Comparison of ENCODE assay signal across 1 cellular context in the genomic region with DNA sequence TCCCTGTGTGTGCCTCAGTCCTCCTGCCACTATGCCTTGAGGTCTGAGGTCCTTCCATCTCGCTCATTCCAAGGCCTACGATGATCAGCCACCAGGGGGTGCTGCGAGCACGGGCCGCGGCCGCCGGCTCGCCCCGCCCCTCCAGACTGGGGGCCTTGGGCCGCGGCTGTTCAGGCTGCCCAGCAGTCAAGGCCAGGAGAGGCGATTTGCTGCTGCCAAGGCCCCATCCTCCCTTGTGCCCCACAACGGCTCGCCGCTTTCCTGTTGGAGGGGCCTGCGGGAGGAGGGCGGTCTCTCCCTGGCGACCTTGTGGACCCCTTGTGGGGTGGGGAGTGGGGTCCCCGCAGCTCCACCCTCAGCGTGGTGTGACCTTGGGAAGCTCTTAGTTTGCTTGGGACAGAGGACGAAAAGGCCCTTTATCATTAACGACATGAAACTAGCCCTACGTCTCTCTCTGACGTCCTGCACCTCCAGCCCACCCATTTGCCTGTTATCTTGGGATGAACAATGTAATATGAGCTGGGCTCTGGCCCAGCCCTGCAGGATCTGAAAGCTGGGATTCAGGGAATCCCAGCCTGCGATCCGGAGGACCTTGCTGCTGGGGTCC.
TF ChIP-seq lines count a peak whose summit lies in the region.

No MANE protein-coding gene starts in this region.

TF ChIP-seq in SK-N-SH, 30 proteins besides CTCF, POLR2A, EP300 and RAD21 (continued from another document):
- TF ChIP-seq, protein P1, sequence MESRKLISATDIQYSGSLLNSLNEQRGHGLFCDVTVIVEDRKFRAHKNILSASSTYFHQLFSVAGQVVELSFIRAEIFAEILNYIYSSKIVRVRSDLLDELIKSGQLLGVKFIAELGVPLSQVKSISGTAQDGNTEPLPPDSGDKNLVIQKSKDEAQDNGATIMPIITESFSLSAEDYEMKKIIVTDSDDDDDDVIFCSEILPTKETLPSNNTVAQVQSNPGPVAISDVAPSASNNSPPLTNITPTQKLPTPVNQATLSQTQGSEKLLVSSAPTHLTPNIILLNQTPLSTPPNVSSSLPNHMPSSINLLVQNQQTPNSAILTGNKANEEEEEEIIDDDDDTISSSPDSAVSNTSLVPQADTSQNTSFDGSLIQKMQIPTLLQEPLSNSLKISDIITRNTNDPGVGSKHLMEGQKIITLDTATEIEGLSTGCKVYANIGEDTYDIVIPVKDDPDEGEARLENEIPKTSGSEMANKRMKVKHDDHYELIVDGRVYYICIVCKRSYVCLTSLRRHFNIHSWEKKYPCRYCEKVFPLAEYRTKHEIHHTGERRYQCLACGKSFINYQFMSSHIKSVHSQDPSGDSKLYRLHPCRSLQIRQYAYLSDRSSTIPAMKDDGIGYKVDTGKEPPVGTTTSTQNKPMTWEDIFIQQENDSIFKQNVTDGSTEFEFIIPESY (IDR thresholded peaks at IDR 0.05; ENCODE audit: borderline replicate concordance, low read depth): no peak
- TF ChIP-seq TAF1 (IDR thresholded peaks at IDR 0.05; ENCODE audit: borderline replicate concordance, low read depth, low read length) (peak; percentile 36; the same call in 1 of the 2 replicates), FOXM1 (IDR thresholded peaks at IDR 0.05; ENCODE audit: low read depth) (no peak), GATA2 (CRISPR knock-in tag; IDR thresholded peaks at IDR 0.05) (no peak), TEAD4 (IDR thresholded peaks at IDR 0.05; ENCODE audit: borderline replicate concordance, insufficient read depth) (no peak), EZH2phosphoT487 (IDR thresholded peaks at IDR 0.05; ENCODE audit: borderline replicate concordance, low read depth) (no peak), GABPA (IDR thresholded peaks at IDR 0.05; ENCODE audit: low read depth) (no peak), POLR2AphosphoS5 (IDR thresholded peaks at IDR 0.05; ENCODE audit: low read depth, low read length) (0 out of 2 replicates have a peak, but pooled peaks have one; percentile 13)
- TF ChIP-seq, protein P2, sequence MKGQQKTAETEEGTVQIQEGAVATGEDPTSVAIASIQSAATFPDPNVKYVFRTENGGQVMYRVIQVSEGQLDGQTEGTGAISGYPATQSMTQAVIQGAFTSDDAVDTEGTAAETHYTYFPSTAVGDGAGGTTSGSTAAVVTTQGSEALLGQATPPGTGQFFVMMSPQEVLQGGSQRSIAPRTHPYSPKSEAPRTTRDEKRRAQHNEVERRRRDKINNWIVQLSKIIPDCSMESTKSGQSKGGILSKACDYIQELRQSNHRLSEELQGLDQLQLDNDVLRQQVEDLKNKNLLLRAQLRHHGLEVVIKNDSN (IDR thresholded peaks at IDR 0.05; ENCODE audit: borderline replicate concordance, low read depth): no peak
